13 cellular contexts compared by ENCODE assay signal in genomic region chr6:156840606-156841005, GRCh38.
DNase-seq lines count a peak whose midpoint lies in the region; ATAC-seq and TF ChIP-seq lines count a peak whose summit lies in the region.
"Had no signal": no experiment of that assay in that cellular context is flagged by ENCODE, and none has a peak within 500 bp of the region (broad histone marks: within the 10 kb centered on the region; RNA-seq: fewer than 3 reads in every experiment).

No MANE protein-coding gene starts in this region.

- no peak overlapping the region for H3K9ac ChIP-seq in smooth muscle cell (ENCODE audit: low read depth)

- no peak overlapping the region for H3K4me3 ChIP-seq in smooth muscle cell

- peak; percentile 16 for DNase-seq in SIG-M5 treated with dmso at 0.1 percent for 504 hours (lab: John Stamatoyannopoulos, UW; ENCODE audit: unreplicated experiment)
- DNase-seq in SIG-M5 (lab: John Stamatoyannopoulos, UW) = no peak
- DNase-seq in SK-N-DZ (ENCODE audit: low spot score) = peak; percentile 80
- DNase-seq in glomerular visceral epithelial cell (ENCODE audit: extremely low spot score) = peak; percentile 44
- no peak for DNase-seq in smooth muscle cell (lab: John Stamatoyannopoulos, UW; ENCODE audit: unreplicated experiment)
- DNase-seq in stimulated activated CD4-positive, alpha-beta T cell treated with anti-CD3 and anti-CD28 coated beads, Interleukin-12 subunit alpha, Interleukin-12 subunit beta, amount 100 ng/mL, for 4 hours = no peak
- DNase-seq in amygdala (lab: John Stamatoyannopoulos, UW) = no peak
- DNase-seq: 8988T, DMS79 treated with DMSO at 0.1 percent for 48 hours, hippocampal formation, KG1, NCI-H2171 had no signal

- peaks cover 15% of the 10 kb centered on the region for H3F3A ChIP-seq in smooth muscle cell (ENCODE audit: low read depth)

- H3K36me3 ChIP-seq in smooth muscle cell (ENCODE audit: low read depth) = no peaks in the 10 kb centered on the region

- H3K4me2 ChIP-seq in smooth muscle cell = peak overlapping the region; percentile 49

- peaks cover 99% of the 10 kb centered on the region for H4K20me1 ChIP-seq in smooth muscle cell (ENCODE audit: low read depth)

- WGBS in smooth muscle cell (ENCODE audit: low lambda C conversion rate) = 73% methylated on average over 2 of the region's 2 CpGs

- H3K79me2 ChIP-seq in smooth muscle cell (ENCODE audit: low read depth) = peaks cover 99% of the 10 kb centered on the region

- no peak for TF ChIP-seq CTCF in smooth muscle cell (IDR thresholded peaks at IDR 0.05; ENCODE audit: borderline replicate concordance, insufficient read depth, poor library complexity, severe bottlenecking)

- no peak for ATAC-seq in HG03108 (IDR thresholded peaks at IDR 0.05; ENCODE audit: unreplicated experiment)

- H2AFZ ChIP-seq in smooth muscle cell (ENCODE audit: low read depth) = no peak overlapping the region

- peak overlapping the region; percentile 60 for H3K27ac ChIP-seq in smooth muscle cell (ENCODE audit: low read depth)

- no peaks in the 10 kb centered on the region for H3K9me3 ChIP-seq in smooth muscle cell (replicated peaks; ENCODE audit: low read depth)

- H3K4me1 ChIP-seq in smooth muscle cell (ENCODE audit: low read depth) = peaks cover 21% of the 10 kb centered on the region

- H3K27me3 ChIP-seq in smooth muscle cell (ENCODE audit: low read depth) = no peaks in the 10 kb centered on the region

Comparison
In these comparisons a context has a peak if more than half of its experiments do, and no peak if none do; other contexts are left out.
1. DNase-seq: peak in SIG-M5 treated with dmso at 0.1 percent for 504 hours (single experiment), SK-N-DZ (single experiment) and glomerular visceral epithelial cell (single experiment); none in SIG-M5 (single experiment), smooth muscle cell (single experiment), stimulated activated CD4-positive, alpha-beta T cell treated with anti-CD3 and anti-CD28 coated beads, Interleukin-12 subunit alpha, Interleukin-12 subunit beta, amount 100 ng/mL, for 4 hours (single experiment) and amygdala (0 of 56).